In genomic region chr2:222734690-222735014, GRCh38 we compare ENCODE assay signal across 9 cellular contexts.
DNase-seq lines count a peak whose midpoint lies in the region; ATAC-seq, FAIRE-seq and TF ChIP-seq lines count a peak whose summit lies in the region.
"Had no signal": no experiment of that assay in that cellular context is flagged by ENCODE, and none has a peak within 500 bp of the region (broad histone marks: within the 10 kb centered on the region; RNA-seq: fewer than 3 reads in every experiment).

No MANE protein-coding gene starts in this region.

- no peak overlapping the region for H3K27ac Mint-ChIP-seq in immature natural killer cell
- H3K27ac Mint-ChIP-seq in GM23338: no peak overlapping the region
- no peak overlapping the region for H3K27ac Mint-ChIP-seq in activated CD4-positive, alpha-beta memory T cell treated with anti-CD3 and anti-CD28 coated beads, Interleukin-2, amount 10 ng/mL, durations not matched to agents 7 days and 5 days

- ATAC-seq in GM18505 (IDR thresholded peaks at IDR 0.05; ENCODE audit: unreplicated experiment): peak; percentile 73
- ATAC-seq in GM21360 (IDR thresholded peaks at IDR 0.05; ENCODE audit: unreplicated experiment): peak; percentile 58
- ATAC-seq in HG03060 (IDR thresholded peaks at IDR 0.05; ENCODE audit: low read depth, unreplicated experiment): peak; percentile 68
- ATAC-seq in GM23338: no peak

- no peak for FAIRE-seq in endothelial cell of umbilical vein (lab: Jason Lieb, UNC)
- FAIRE-seq: colon had no signal

- no peak overlapping the region for H3K4me3 ChIP-seq in endothelial cell of umbilical vein (replicated peaks in 1 of 3; ENCODE audit: insufficient read depth in 1 of 3, low read depth in 1 of 3, low read length in 3 of 3)
- H3K4me3 ChIP-seq in GM23338: no peak overlapping the region

- H3K36me3 Mint-ChIP-seq in immature natural killer cell (no peaks in the 10 kb centered on the region), GM23338 (ENCODE audit: low read depth) (no peaks in the 10 kb centered on the region)
- peaks cover 6% of the 10 kb centered on the region for H3K36me3 Mint-ChIP-seq in activated CD4-positive, alpha-beta memory T cell treated with anti-CD3 and anti-CD28 coated beads, Interleukin-2, amount 10 ng/mL, durations not matched to agents 7 days and 5 days (ENCODE audit: low read depth)

- H3K9me3 ChIP-seq in endothelial cell of umbilical vein (replicated peaks; ENCODE audit: control insufficient read depth, insufficient read depth, low read length): no peaks in the 10 kb centered on the region

- H3K9me3 Mint-ChIP-seq in immature natural killer cell: no peaks in the 10 kb centered on the region
- peaks cover under 1% of the 10 kb centered on the region; the same call in 1 of the 3 replicates for H3K9me3 Mint-ChIP-seq in GM23338
- H3K9me3 Mint-ChIP-seq in activated CD4-positive, alpha-beta memory T cell treated with anti-CD3 and anti-CD28 coated beads, Interleukin-2, amount 10 ng/mL, durations not matched to agents 7 days and 5 days: peaks cover 3% of the 10 kb centered on the region

- dilution Hi-C loops in endothelial cell of umbilical vein (cut with MboI; ENCODE audit: extremely low pct_ligation_motif_present, low sequenced_read_pairs): no loop called here

- H3K27me3 ChIP-seq in endothelial cell of umbilical vein (ENCODE audit: control insufficient read depth in 2 of 2, insufficient read depth in 2 of 2, low read length in 2 of 2) (no peaks in the 10 kb centered on the region), GM23338 (ENCODE audit: insufficient read depth) (no peaks in the 10 kb centered on the region)

- H3K27ac ChIP-seq in endothelial cell of umbilical vein (ENCODE audit: insufficient read depth, low read depth, low read length): no peak overlapping the region
- H3K27ac ChIP-seq in GM23338 (ENCODE audit: low read depth): no peak overlapping the region

- peaks cover 11% of the 10 kb centered on the region for H3K9me2 ChIP-seq in GM23338 (ENCODE audit: insufficient read depth)

- H2AFZ ChIP-seq in endothelial cell of umbilical vein (ENCODE audit: low read depth, low read length) (peak overlapping the region; percentile 78), GM23338 (no peak overlapping the region)

- no peaks in the 10 kb centered on the region for H3F3A ChIP-seq in GM23338 (replicated peaks; ENCODE audit: low read depth)

- H3K36me3 ChIP-seq in endothelial cell of umbilical vein (ENCODE audit: control insufficient read depth in 2 of 2, extremely low read depth in 1 of 2, insufficient read depth in 2 of 2, low read length in 2 of 2): no peaks in the 10 kb centered on the region
- no peaks in the 10 kb centered on the region for H3K36me3 ChIP-seq in GM23338 (ENCODE audit: insufficient read depth)

- TF ChIP-seq POLR2A in GM18505 (IDR thresholded peaks at IDR 0.05; ENCODE audit: borderline replicate concordance, extremely low read depth, insufficient read depth, insufficient read length) (no peak), endothelial cell of umbilical vein (IDR thresholded peaks at IDR 0.05; ENCODE audit: low read depth, low read length) (no peak)

- H4K20me1 ChIP-seq in endothelial cell of umbilical vein (replicated peaks; ENCODE audit: control insufficient read depth, extremely low read depth, insufficient read depth, low read length) (no peaks in the 10 kb centered on the region), GM23338 (replicated peaks; ENCODE audit: insufficient read depth) (no peaks in the 10 kb centered on the region)

- H3K4me1 ChIP-seq in endothelial cell of umbilical vein (ENCODE audit: control insufficient read depth, extremely low read depth, insufficient read depth, low read length): peaks cover 15% of the 10 kb centered on the region
- peaks cover 13% of the 10 kb centered on the region for H3K4me1 ChIP-seq in GM23338 (ENCODE audit: insufficient read depth)

- TF ChIP-seq CTCF in endothelial cell of umbilical vein (IDR thresholded peaks at IDR 0.05; ENCODE audit: extremely low read depth in 1 of 2, insufficient read depth in 1 of 2, low read depth in 1 of 2, low read length in 2 of 2) (no peak), GM23338 (conservative IDR thresholded peaks at IDR 0.05; ENCODE audit: low read depth in 2 of 2) (no peak)

- CTCF ChIA-PET in endothelial cell of umbilical vein (lab: Charles Lee): interaction anchor here (1.3 to 2.0 kb wide), 3 partner anchors 11 to 169 kb away, joined by 3 to 6 read pairs (median 5); no protein-coding TSS in a partner anchor
- CTCF ChIA-PET in activated CD4-positive, alpha-beta memory T cell treated with anti-CD3 and anti-CD28 coated beads, Interleukin-2, amount 10 ng/mL, durations not matched to agents 7 days and 5 days (lab: Charles Lee): interaction anchor here (1.2 to 2.2 kb wide), 3 partner anchors 25 to 82 kb away, joined by 3 to 11 read pairs (median 3); no protein-coding TSS in a partner anchor

- intact Hi-C loops in endothelial cell of umbilical vein (cut with micrococcal nuclease): loop anchor here (1.0 to 5.0 kb wide), 2 partner anchors 9 to 1287 kb away; no protein-coding TSS in a partner anchor

- DNase-seq in endothelial cell of umbilical vein (ENCODE audit: low read depth, low spot score) (no peak), immature natural killer cell (no peak), GM23338 (ENCODE audit: low spot score) (no peak), activated gamma-delta T cell (lab: John Stamatoyannopoulos, UW) (no peak)
- no peak for DNase-seq in activated CD4-positive, alpha-beta memory T cell treated with anti-CD3 and anti-CD28 coated beads, Interleukin-2, amount 10 ng/mL, durations not matched to agents 7 days and 5 days

- no peaks in the 10 kb centered on the region for H3K79me2 ChIP-seq in endothelial cell of umbilical vein (ENCODE audit: control insufficient read depth, insufficient read depth, low read length)
- no peaks in the 10 kb centered on the region for H3K79me2 ChIP-seq in GM23338 (replicated peaks; ENCODE audit: insufficient read depth)

- POLR2A ChIA-PET in endothelial cell of umbilical vein (lab: Charles Lee): no interaction called here
- POLR2A ChIA-PET in activated CD4-positive, alpha-beta memory T cell treated with anti-CD3 and anti-CD28 coated beads, Interleukin-2, amount 10 ng/mL, durations not matched to agents 7 days and 5 days (lab: Charles Lee): no interaction called here

- H3K4me3 Mint-ChIP-seq in immature natural killer cell: no peak overlapping the region
- H3K4me3 Mint-ChIP-seq in GM23338: no peak overlapping the region
- H3K4me3 Mint-ChIP-seq in activated CD4-positive, alpha-beta memory T cell treated with anti-CD3 and anti-CD28 coated beads, Interleukin-2, amount 10 ng/mL, durations not matched to agents 7 days and 5 days: no peak overlapping the region

- H3K4me1 Mint-ChIP-seq in immature natural killer cell (no peaks in the 10 kb centered on the region), GM23338 (peaks cover 14% of the 10 kb centered on the region)
- H3K4me1 Mint-ChIP-seq in activated CD4-positive, alpha-beta memory T cell treated with anti-CD3 and anti-CD28 coated beads, Interleukin-2, amount 10 ng/mL, durations not matched to agents 7 days and 5 days: peaks cover 18% of the 10 kb centered on the region

- no peaks in the 10 kb centered on the region for H3K9me1 ChIP-seq in endothelial cell of umbilical vein (replicated peaks; ENCODE audit: control insufficient read depth, extremely low read depth, insufficient read depth, low read length)

- H3K4me2 ChIP-seq in endothelial cell of umbilical vein (ENCODE audit: insufficient read depth, low read length) (no peak overlapping the region), GM23338 (no peak overlapping the region)

- H3K9ac ChIP-seq in endothelial cell of umbilical vein (replicated peaks; ENCODE audit: extremely low read depth, insufficient read depth, low read length): no peak overlapping the region

- BruUV-seq in endothelial cell of umbilical vein (replicated peaks; lab: Mats Ljungman, UMichigan): no TSS peak

- H3K27me3 Mint-ChIP-seq in immature natural killer cell (ENCODE audit: low read depth in 3 of 3) (peaks cover 2 to 12% (median 4%) of the 10 kb centered on the region in 3 donors), GM23338 (ENCODE audit: insufficient read depth, low read depth, poor library complexity) (no peaks in the 10 kb centered on the region)
- H3K27me3 Mint-ChIP-seq in activated CD4-positive, alpha-beta memory T cell treated with anti-CD3 and anti-CD28 coated beads, Interleukin-2, amount 10 ng/mL, durations not matched to agents 7 days and 5 days: peaks cover 43% of the 10 kb centered on the region

TF ChIP-seq in endothelial cell of umbilical vein, 7 proteins besides CTCF, POLR2A, EP300 and RAD21:
- TF ChIP-seq POLR2AphosphoS5 (IDR thresholded peaks at IDR 0.05; ENCODE audit: insufficient read depth, low read depth, low read length) (no peak), FOS (IDR thresholded peaks at IDR 0.05; ENCODE audit: borderline replicate concordance, insufficient read depth, low read length) (no peak), EZH2 (IDR thresholded peaks at IDR 0.05; ENCODE audit: borderline replicate concordance, low read depth, low read length, severe bottlenecking) (no peak), JUN (IDR thresholded peaks at IDR 0.05; ENCODE audit: borderline replicate concordance, insufficient read depth, insufficient read length, low read depth) (no peak), MAX (IDR thresholded peaks at IDR 0.05; ENCODE audit: insufficient read depth, insufficient read length) (no peak)

TF ChIP-seq in GM23338, 12 proteins besides CTCF, POLR2A, EP300 and RAD21 (continues in another document):
- TF ChIP-seq CREB1 (CRISPR knock-in tag; IDR thresholded peaks at IDR 0.05; ENCODE audit: low read depth) (no peak), ZNF114 (CRISPR knock-in tag; IDR thresholded peaks at IDR 0.05) (no peak), ETS1 (IDR thresholded peaks at IDR 0.05) (no peak), JUNB (IDR thresholded peaks at IDR 0.05; ENCODE audit: unreplicated experiment) (no peak), EZH2 (IDR thresholded peaks at IDR 0.05; ENCODE audit: low read depth, unreplicated experiment) (no peak)
